In the genomic region with DNA sequence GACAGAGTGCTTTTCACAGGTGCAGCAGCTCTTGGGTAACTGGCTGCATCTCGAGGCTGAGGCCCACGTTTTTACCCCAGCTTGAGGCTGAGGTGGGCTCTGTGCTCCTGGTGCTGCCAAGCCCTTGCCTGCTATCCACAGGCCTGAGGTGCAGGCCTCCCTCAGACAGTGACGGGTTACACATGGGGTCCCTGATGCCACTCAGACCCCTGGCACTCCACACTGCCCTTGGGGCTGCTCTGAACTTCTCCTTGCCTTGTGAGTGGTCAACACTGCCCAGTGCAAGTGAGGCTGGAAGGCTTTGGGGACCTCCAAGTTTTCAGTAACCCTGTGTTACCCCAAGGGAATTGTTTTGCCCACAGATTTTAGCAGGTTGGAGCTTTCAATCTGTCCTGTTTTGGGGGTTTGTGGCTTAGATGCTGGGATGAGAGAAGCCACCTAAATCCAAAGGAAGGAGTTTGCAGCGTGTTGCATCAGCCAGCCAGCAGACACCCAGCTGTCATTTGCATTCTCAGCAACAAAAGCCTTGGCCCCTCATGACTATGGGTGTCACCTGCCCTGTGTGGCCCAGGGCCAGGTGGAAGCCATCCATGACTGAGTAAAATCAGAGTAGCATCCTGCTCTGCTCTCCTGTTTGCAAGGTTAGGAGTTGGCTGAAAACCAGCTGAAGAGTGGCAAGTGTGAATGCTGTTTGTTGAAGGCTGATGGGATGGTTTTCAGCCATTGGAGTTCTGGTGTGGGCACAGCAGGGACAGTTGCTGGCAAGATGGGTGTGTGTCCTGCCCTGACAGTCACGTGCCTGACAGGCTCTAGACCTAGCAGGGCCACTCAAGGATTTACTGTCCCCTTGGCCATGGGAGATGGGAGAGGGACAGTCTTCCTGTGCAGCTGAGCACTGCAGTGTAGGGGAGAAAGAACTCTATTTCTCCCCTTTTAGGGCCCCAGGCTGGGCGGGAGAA, we compare ENCODE assay signal across 8 cellular contexts. TPM values are rescaled to one million over a fixed set of nuclear protein-coding genes. Genes with fewer than 3 reads are reported as not detected.
DNase-seq lines count a peak whose midpoint lies in the region; ATAC-seq and TF ChIP-seq lines count a peak whose summit lies in the region.

No MANE protein-coding gene starts in this region.

- H3K4me3 ChIP-seq in skeletal muscle tissue (ENCODE audit: low read length in 3 of 3) (peak overlapping the region in 1 of 3 donors; percentile 41), suprapubic skin (no peak overlapping the region)

- H3K27me3 ChIP-seq in skeletal muscle tissue (ENCODE audit: control insufficient read depth in 3 of 3, insufficient read depth in 3 of 3, low read length in 3 of 3) = no peaks in the 10 kb centered on the region
- H3K27me3 ChIP-seq in suprapubic skin = no peaks in the 10 kb centered on the region

- ATAC-seq in activated CD8-positive, alpha-beta memory T cell treated with anti-CD3 and anti-CD28 coated beads, Interleukin-2, amount 10 ng/mL, durations not matched to agents 7 days and 5 days = no peak
- no peak for ATAC-seq in central memory CD8-positive, alpha-beta T cell (replicated peaks; ENCODE audit: extremely low read depth, poor library complexity, severe bottlenecking)
- ATAC-seq in HG03025 (IDR thresholded peaks at IDR 0.05; ENCODE audit: low FRiP score, unreplicated experiment) = no peak
- ATAC-seq in HG02885 (IDR thresholded peaks at IDR 0.05; ENCODE audit: poor library complexity, unreplicated experiment) = no peak

- peaks cover 30 to 41% (median 34%) of the 10 kb centered on the region in 3 donors for H3K4me1 ChIP-seq in skeletal muscle tissue (ENCODE audit: control insufficient read depth in 3 of 3, insufficient read depth in 3 of 3, low read length in 3 of 3)
- H3K4me1 ChIP-seq in suprapubic skin = peaks cover 40% of the 10 kb centered on the region

- H3K4me3 Mint-ChIP-seq in activated CD8-positive, alpha-beta memory T cell treated with anti-CD3 and anti-CD28 coated beads, Interleukin-2, amount 10 ng/mL, durations not matched to agents 7 days and 5 days = peak overlapping the region; percentile 17
- H3K4me3 Mint-ChIP-seq in central memory CD8-positive, alpha-beta T cell = no peak overlapping the region

- H3K9ac ChIP-seq in skeletal muscle tissue (ENCODE audit: low read depth in 1 of 3, low read length in 3 of 3) = peak overlapping the region; percentile 53 to 74 (median 59)

- CTCF ChIA-PET in activated CD8-positive, alpha-beta memory T cell treated with anti-CD3 and anti-CD28 coated beads, Interleukin-2, amount 10 ng/mL, durations not matched to agents 7 days and 5 days (lab: Charles Lee) = interaction anchor here (0.9 to 4.5 kb wide), 3 partner anchors 10 to 18 kb away, joined by 3 to 29 read pairs (median 9); no protein-coding TSS in a partner anchor

- peaks cover 51% of the 10 kb centered on the region for H3K4me1 Mint-ChIP-seq in activated CD8-positive, alpha-beta memory T cell treated with anti-CD3 and anti-CD28 coated beads, Interleukin-2, amount 10 ng/mL, durations not matched to agents 7 days and 5 days
- H3K4me1 Mint-ChIP-seq in central memory CD8-positive, alpha-beta T cell = peaks cover 30% of the 10 kb centered on the region

- DNase-seq in activated CD8-positive, alpha-beta memory T cell treated with anti-CD3 and anti-CD28 coated beads, Interleukin-2, amount 10 ng/mL, durations not matched to agents 7 days and 5 days = peak; percentile 56
- DNase-seq in activated CD8-positive, alpha-beta memory T cell treated with anti-CD3 and anti-CD28 coated beads, Interleukin-2, amount 50 U/mL, for 48 hours = no peak
- DNase-seq in NCI-H345 (lab: John Stamatoyannopoulos, UW) (peak; percentile 98), suprapubic skin (ENCODE audit: low spot score in 2 of 2) (no peak)
- DNase-seq in central memory CD8-positive, alpha-beta T cell (ENCODE audit: low spot score in 2 of 2) = no peak

- H3K27ac Mint-ChIP-seq in activated CD8-positive, alpha-beta memory T cell treated with anti-CD3 and anti-CD28 coated beads, Interleukin-2, amount 10 ng/mL, durations not matched to agents 7 days and 5 days = peak overlapping the region; percentile 62
- peak overlapping the region; percentile 16 for H3K27ac Mint-ChIP-seq in central memory CD8-positive, alpha-beta T cell (ENCODE audit: low read depth)

- no peaks in the 10 kb centered on the region for H3K9me3 Mint-ChIP-seq in activated CD8-positive, alpha-beta memory T cell treated with anti-CD3 and anti-CD28 coated beads, Interleukin-2, amount 10 ng/mL, durations not matched to agents 7 days and 5 days (ENCODE audit: low read depth)
- no peaks in the 10 kb centered on the region for H3K9me3 Mint-ChIP-seq in central memory CD8-positive, alpha-beta T cell

- peaks cover 37 to 43% (median 40%) of the 10 kb centered on the region in 3 donors for H3K36me3 ChIP-seq in skeletal muscle tissue (ENCODE audit: control insufficient read depth in 3 of 3, insufficient read depth in 3 of 3, low read length in 3 of 3)
- peaks cover 49% of the 10 kb centered on the region for H3K36me3 ChIP-seq in suprapubic skin

- TF ChIP-seq CTCF in suprapubic skin (IDR thresholded peaks at IDR 0.05) = no peak

- no peaks in the 10 kb centered on the region for H3K27me3 Mint-ChIP-seq in activated CD8-positive, alpha-beta memory T cell treated with anti-CD3 and anti-CD28 coated beads, Interleukin-2, amount 10 ng/mL, durations not matched to agents 7 days and 5 days
- H3K27me3 Mint-ChIP-seq in central memory CD8-positive, alpha-beta T cell = no peaks in the 10 kb centered on the region

- H3K27ac ChIP-seq in skeletal muscle tissue (ENCODE audit: low read depth, low read length) (peak overlapping the region; percentile 66), suprapubic skin (no peak overlapping the region)

- peaks cover 58% of the 10 kb centered on the region for H3K36me3 Mint-ChIP-seq in activated CD8-positive, alpha-beta memory T cell treated with anti-CD3 and anti-CD28 coated beads, Interleukin-2, amount 10 ng/mL, durations not matched to agents 7 days and 5 days
- H3K36me3 Mint-ChIP-seq in central memory CD8-positive, alpha-beta T cell (ENCODE audit: insufficient read depth) = peaks cover 34% of the 10 kb centered on the region

- H3K9me3 ChIP-seq in skeletal muscle tissue (ENCODE audit: control insufficient read depth in 3 of 3, low read length in 3 of 3) = no peaks in the 10 kb centered on the region
- H3K9me3 ChIP-seq in suprapubic skin = no peaks in the 10 kb centered on the region

- TF ChIP-seq POLR2A in suprapubic skin (IDR thresholded peaks at IDR 0.05) = no peak

- no peak for TF ChIP-seq EP300 in suprapubic skin (IDR thresholded peaks at IDR 0.05)

- WGBS in suprapubic skin = 78% methylated on average over 6 of the region's 6 CpGs

RNA-seq across cellular contexts. Expression of gene RNF187, which starts 3.2 kb away (rescaled TPM):
- 100 to 1,000 TPM; 145 to 166 TPM for total RNA-seq in activated CD8-positive, alpha-beta memory T cell treated with anti-CD3 and anti-CD28 coated beads, Interleukin-2, amount 10 ng/mL, durations not matched to agents 7 days and 5 days
- 17.2 TPM for total RNA-seq in skeletal muscle tissue
- total RNA-seq in suprapubic skin = 10 to 100 TPM; 55.6 to 99.6 (median 57.7) TPM

Comparison
In these comparisons a context has a peak if more than half of its experiments do, and no peak if none do; other contexts are left out.
1. DNase-seq: peak in activated CD8-positive, alpha-beta memory T cell treated with anti-CD3 and anti-CD28 coated beads, Interleukin-2, amount 10 ng/mL, durations not matched to agents 7 days and 5 days (single experiment) and NCI-H345 (single experiment); none in activated CD8-positive, alpha-beta memory T cell treated with anti-CD3 and anti-CD28 coated beads, Interleukin-2, amount 50 U/mL, for 48 hours (single experiment), central memory CD8-positive, alpha-beta T cell (0 of 2) and suprapubic skin (0 of 2).